ENCODE assay signal across 24 cellular contexts in genomic region chr16:87086575-87086974, GRCh38.
A peak's percentile ranks its signal among the peaks of the same experiment; 100 is the strongest.
DNase-seq lines count a peak whose midpoint lies in the region; ATAC-seq and TF ChIP-seq lines count a peak whose summit lies in the region.
"Had no signal": no experiment of that assay in that cellular context is flagged by ENCODE, and none has a peak within 500 bp of the region (broad histone marks: within the 10 kb centered on the region; RNA-seq: fewer than 3 reads in every experiment).

No MANE protein-coding gene starts in this region.

- peaks cover 2% of the 10 kb centered on the region for H3K27me3 ChIP-seq in trophoblast cell (ENCODE audit: insufficient read depth, low read length)
- H3K27me3 ChIP-seq: body of pancreas, sigmoid colon had no signal

- no peak overlapping the region for H3K27ac ChIP-seq in trophoblast cell (ENCODE audit: low read depth, low read length)
- H3K27ac ChIP-seq: body of pancreas, sigmoid colon, thoracic aorta had no signal

- H3K4me3 ChIP-seq in cardiac fibroblast (replicated peaks in 1 of 2; ENCODE audit: low read depth in 2 of 2, low read length in 2 of 2) (no peak overlapping the region), trophoblast cell (ENCODE audit: low read depth, low read length) (no peak overlapping the region)
- H3K4me3 ChIP-seq: body of pancreas, sigmoid colon, thoracic aorta had no signal

- H3K9ac ChIP-seq in trophoblast cell (ENCODE audit: low read length), result no peak overlapping the region

- H3K79me1 ChIP-seq in trophoblast cell (ENCODE audit: low read length), result no peaks in the 10 kb centered on the region

- H2AK5ac ChIP-seq in trophoblast cell (ENCODE audit: low read length), result no peak overlapping the region

- H3K18ac ChIP-seq in trophoblast cell (ENCODE audit: low read length), result no peak overlapping the region

- no peak overlapping the region for H2BK12ac ChIP-seq in trophoblast cell (ENCODE audit: low read length)

- no peak for TF ChIP-seq CTCF in cardiac fibroblast (IDR thresholded peaks at IDR 0.05; ENCODE audit: low read depth, low read length)

- no peaks in the 10 kb centered on the region for H3K9me3 ChIP-seq in trophoblast cell (ENCODE audit: insufficient read depth, low read depth, low read length)
- H3K9me3 ChIP-seq: thoracic aorta had no signal

- no peak overlapping the region for H3K27ac Mint-ChIP-seq in activated naive CD4-positive, alpha-beta T cell treated with anti-CD3 and anti-CD28 coated beads, Interleukin-2, amount 50 U/mL, for 72 hours
- H3K27ac Mint-ChIP-seq: activated CD8-positive, alpha-beta T cell treated with anti-CD3 and anti-CD28 coated beads, Interleukin-2, amount 10 ng/mL, durations not matched to agents 7 days and 5 days; activated naive CD4-positive, alpha-beta T cell treated with anti-CD3 and anti-CD28 coated beads for 36 hours; activated T-cell treated with anti-CD3 and anti-CD28 coated beads, Interleukin-2, amount 50 U/mL, for 24 hours; dendritic cell treated with granulocyte-macrophage colony-stimulating factor and Interleukin-4, amounts not matched to agents 40 ng/mL and 50 ng/mL, for 4 days; mesothelial cell of epicardium; natural killer cell treated with Interleukin-12 subunit alpha and Interleukin-12 subunit beta and Interleukin-15 and Interleukin-18, amount 100 ng/mL, for 72 hours had no signal

- no peak overlapping the region for H3K14ac ChIP-seq in trophoblast cell (ENCODE audit: low read length)

- no peak overlapping the region for H3K23ac ChIP-seq in trophoblast cell (ENCODE audit: low read length)

- H4K12ac ChIP-seq in trophoblast cell (ENCODE audit: low read depth, low read length), result no peak overlapping the region

- H4K91ac ChIP-seq in trophoblast cell (ENCODE audit: low read depth, low read length), result no peak overlapping the region

- H3K9me3 Mint-ChIP-seq in activated T-cell treated with anti-CD3 and anti-CD28 coated beads, Interleukin-2, amount 50 U/mL, for 4 hours, result peaks cover 17% of the 10 kb centered on the region
- peaks cover 11 to 13% of the 10 kb centered on the region in 2 donors for H3K9me3 Mint-ChIP-seq in activated naive CD4-positive, alpha-beta T cell treated with anti-CD3 and anti-CD28 coated beads, Interleukin-2, amount 50 U/mL, for 72 hours

- H3K4me3 Mint-ChIP-seq in activated T-cell treated with anti-CD3 and anti-CD28 coated beads, Interleukin-2, amount 50 U/mL, for 4 hours, result no peak overlapping the region
- H3K4me3 Mint-ChIP-seq: activated CD8-positive, alpha-beta T cell treated with anti-CD3 and anti-CD28 coated beads, Interleukin-2, amount 10 ng/mL, durations not matched to agents 7 days and 5 days; activated naive CD4-positive, alpha-beta T cell treated with anti-CD3 and anti-CD28 coated beads for 36 hours; activated T-cell treated with anti-CD3 and anti-CD28 coated beads, Interleukin-2, amount 50 U/mL, for 24 hours; dendritic cell treated with granulocyte-macrophage colony-stimulating factor and Interleukin-4, amounts not matched to agents 40 ng/mL and 50 ng/mL, for 4 days; mesothelial cell of epicardium; natural killer cell treated with Interleukin-12 subunit alpha and Interleukin-12 subunit beta and Interleukin-15 and Interleukin-18, amount 100 ng/mL, for 72 hours had no signal

- H2BK5ac ChIP-seq in trophoblast cell (ENCODE audit: low read depth, low read length, poor library complexity), result no peak overlapping the region

- H2BK120ac ChIP-seq in trophoblast cell (ENCODE audit: insufficient read depth, low read length, poor library complexity), result no peak overlapping the region

- H3K27me3 Mint-ChIP-seq in activated T-cell treated with anti-CD3 and anti-CD28 coated beads, Interleukin-2, amount 50 U/mL, for 4 hours (ENCODE audit: low read depth), result peaks cover 5% of the 10 kb centered on the region

- no peaks in the 10 kb centered on the region for H3K4me1 ChIP-seq in trophoblast cell (ENCODE audit: control insufficient read depth in 1 of 2, insufficient read depth in 2 of 2, low read length in 2 of 2)
- H3K4me1 ChIP-seq: body of pancreas, sigmoid colon had no signal

- no peaks in the 10 kb centered on the region for H3K36me3 Mint-ChIP-seq in activated T-cell treated with anti-CD3 and anti-CD28 coated beads, Interleukin-2, amount 50 U/mL, for 4 hours (ENCODE audit: insufficient read depth)
- peaks cover 2 to 17% of the 10 kb centered on the region in 2 donors for H3K36me3 Mint-ChIP-seq in activated naive CD4-positive, alpha-beta T cell treated with anti-CD3 and anti-CD28 coated beads, Interleukin-2, amount 50 U/mL, for 72 hours

- ATAC-seq in activated T-cell treated with anti-CD3 and anti-CD28 coated beads, Interleukin-2, amount 50 U/mL, for 4 hours, result no peak
- ATAC-seq in activated naive CD4-positive, alpha-beta T cell treated with anti-CD3 and anti-CD28 coated beads, Interleukin-2, amount 50 U/mL, for 72 hours, result no peak
- ATAC-seq: activated CD8-positive, alpha-beta T cell treated with anti-CD3 and anti-CD28 coated beads, Interleukin-2, amount 10 ng/mL, durations not matched to agents 7 days and 5 days; body of pancreas; natural killer cell treated with Interleukin-12 subunit alpha and Interleukin-12 subunit beta and Interleukin-15 and Interleukin-18, amount 100 ng/mL, for 72 hours; SK-N-SH treated with all-trans-retinoic acid at 6 μM for 48 hours had no signal

- H3K4me1 Mint-ChIP-seq in activated T-cell treated with anti-CD3 and anti-CD28 coated beads, Interleukin-2, amount 50 U/mL, for 4 hours (ENCODE audit: low read depth), result no peaks in the 10 kb centered on the region

- no peak overlapping the region for H3K4me2 ChIP-seq in trophoblast cell (ENCODE audit: low read length)

- H3K4ac ChIP-seq in trophoblast cell (ENCODE audit: low read depth, low read length), result no peak overlapping the region

- no peaks in the 10 kb centered on the region for H3K79me2 ChIP-seq in trophoblast cell (ENCODE audit: control insufficient read depth, insufficient read depth, low read length, poor library complexity)

- no peak overlapping the region for H4K8ac ChIP-seq in trophoblast cell (ENCODE audit: low read depth, low read length)

- H2AFZ ChIP-seq in trophoblast cell (ENCODE audit: insufficient read depth, low read length, poor library complexity), result no peak overlapping the region

- no peaks in the 10 kb centered on the region for H3K36me3 ChIP-seq in trophoblast cell (ENCODE audit: control insufficient read depth in 1 of 2, insufficient read depth in 2 of 2, low read length in 2 of 2)
- H3K36me3 ChIP-seq: sigmoid colon, thoracic aorta had no signal

- DNase-seq in Daoy (ENCODE audit: low read depth) (peak; percentile 18), M059J (ENCODE audit: low read depth) (peak; percentile 87), cardiac fibroblast (ENCODE audit: low read depth in 2 of 2) (peak; percentile 27 to 53), iPS-NIHi11 (ENCODE audit: low spot score) (peak; percentile 47), cerebellar cortex (ENCODE audit: low spot score) (no peak), trophoblast cell (no peak)
- DNase-seq in activated T-cell treated with anti-CD3 and anti-CD28 coated beads, Interleukin-2, amount 50 U/mL, for 4 hours, result no peak
- DNase-seq in activated naive CD4-positive, alpha-beta T cell treated with anti-CD3 and anti-CD28 coated beads, Interleukin-2, amount 50 U/mL, for 72 hours (ENCODE audit: low spot score in 2 of 2), result no peak
- DNase-seq: ACHN; activated CD4-positive, CD25-positive, alpha-beta regulatory T cell treated with anti-CD3 and anti-CD28 coated beads, Interleukin-2, amount 50 U/mL, for 72 hours; activated CD8-positive, alpha-beta T cell treated with anti-CD3 and anti-CD28 coated beads, Interleukin-2, amount 10 ng/mL, durations not matched to agents 7 days and 5 days; activated naive CD4-positive, alpha-beta T cell treated with anti-CD3 and anti-CD28 coated beads for 36 hours; activated T-cell treated with anti-CD3 and anti-CD28 coated beads, Interleukin-2, amount 50 U/mL, for 24 hours; body of pancreas; NCI-H1092 treated with DMSO at 0.1 percent for 48 hours; NCI-H2081 treated with DMSO at 0.1 percent for 48 hours; NCI-H524; RPMI8226; sigmoid colon had no signal

Comparison
In these comparisons a context has a peak if more than half of its experiments do, and no peak if none do; other contexts are left out.
1. DNase-seq: peak in Daoy (single experiment), M059J (single experiment), cardiac fibroblast (2 of 2) and iPS-NIHi11 (single experiment); none in activated T-cell treated with anti-CD3 and anti-CD28 coated beads, Interleukin-2, amount 50 U/mL, for 4 hours (single experiment), cerebellar cortex (single experiment), activated naive CD4-positive, alpha-beta T cell treated with anti-CD3 and anti-CD28 coated beads, Interleukin-2, amount 50 U/mL, for 72 hours (0 of 2) and trophoblast cell (0 of 2).